ENCODE assay signal across 18 cellular contexts in the genomic region with DNA sequence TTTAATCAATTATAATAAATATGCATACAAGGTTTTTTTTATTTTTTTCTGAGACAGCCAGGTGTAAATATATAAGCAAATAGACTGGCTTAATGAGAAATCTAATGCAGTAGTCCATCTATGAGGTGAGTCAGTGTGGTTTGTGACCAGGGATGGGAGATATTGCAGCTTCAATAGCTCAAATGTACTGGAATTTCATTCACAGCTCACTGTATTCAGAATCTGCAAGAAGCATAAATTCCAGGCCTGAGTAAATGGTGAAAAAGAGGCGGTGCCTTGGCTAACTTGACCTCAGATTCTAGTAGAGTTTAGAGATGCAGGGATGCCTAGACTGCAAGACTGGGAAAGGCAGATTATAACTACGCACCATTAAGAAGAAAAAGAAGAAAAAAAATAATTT.
DNase-seq lines count a peak whose midpoint lies in the region; ATAC-seq lines count a peak whose summit lies in the region.
"Had no signal": no experiment of that assay in that cellular context is flagged by ENCODE, and none has a peak within 500 bp of the region (broad histone marks: within the 10 kb centered on the region; RNA-seq: fewer than 3 reads in every experiment).

No MANE protein-coding gene starts in this region.

- peaks cover 0 to 2% (median 0%) of the 10 kb centered on the region in 8 donors for H3K9me3 Mint-ChIP-seq in CD4-positive, alpha-beta memory T cell
- H3K9me3 Mint-ChIP-seq: T-helper 2 cell treated with Interferon-gamma antibody and Interleukin-4, amounts not matched to agents 5 μg/mL and 100 μg/mL, for 36 hours had no signal

- H3K27ac ChIP-seq in CD4-positive, alpha-beta memory T cell (ENCODE audit: low read depth, low read length) = no peak overlapping the region
- H3K27ac ChIP-seq: Peyer's patch, SK-N-MC had no signal

- ATAC-seq in GM21737 (IDR thresholded peaks at IDR 0.05; ENCODE audit: unreplicated experiment) = no peak
- ATAC-seq: HepG2 had no signal

- H3K36me3 Mint-ChIP-seq in CD4-positive, alpha-beta memory T cell = no peaks in the 10 kb centered on the region

- no peaks in the 10 kb centered on the region for H3K9me3 ChIP-seq in CD4-positive, alpha-beta memory T cell (ENCODE audit: control insufficient read depth in 1 of 2, low read length in 2 of 2)
- H3K9me3 ChIP-seq: Caco-2, Peyer's patch had no signal

- DNase-seq in NCI-H1417 (lab: John Stamatoyannopoulos, UW) = peak in 2 of 3 experiments; percentile 44 to 85
- no peak for DNase-seq in NCI-H1417 treated with DMSO at 0.1 percent for 48 hours (lab: John Stamatoyannopoulos, UW)
- DNase-seq in HT1080 (ENCODE audit: low read depth) = peak; percentile 9
- DNase-seq in NCI-H510A treated with DMSO at 0.1 percent for 48 hours (lab: John Stamatoyannopoulos, UW) = peak; percentile 66
- peak; percentile 13 for DNase-seq in astrocyte of the hippocampus (ENCODE audit: low read depth, low spot score)
- no peak for DNase-seq in inferior parietal cortex (ENCODE audit: extremely low spot score)
- DNase-seq in CD4-positive, alpha-beta memory T cell = no peak
- DNase-seq: Caco-2; KBM-7; MV-4-11; NCI-H524 treated with DMSO at 0.1 percent for 48 hours; NK-92 treated with Interleukin-12 subunit alpha and Interleukin-12 subunit beta, amount 100 ng/mL, for 24 hours; Peyer's patch had no signal

- CTCF ChIA-PET in CD4-positive, alpha-beta memory T cell (lab: Charles Lee; ENCODE audit: partially characterized antibody) = no interaction called here

- POLR2A ChIA-PET in CD4-positive, alpha-beta memory T cell (lab: Charles Lee; ENCODE audit: partially characterized antibody) = no interaction called here

- H3K4me1 Mint-ChIP-seq in CD4-positive, alpha-beta memory T cell = no peaks in the 10 kb centered on the region
- H3K4me1 Mint-ChIP-seq: B cell had no signal

- no peaks in the 10 kb centered on the region for H3K27me3 ChIP-seq in CD4-positive, alpha-beta memory T cell (ENCODE audit: insufficient read depth, low read length)
- H3K27me3 ChIP-seq: Peyer's patch had no signal

- no peaks in the 10 kb centered on the region for H3K4me1 ChIP-seq in CD4-positive, alpha-beta memory T cell (ENCODE audit: insufficient read depth, low read length)
- H3K4me1 ChIP-seq: Caco-2, Peyer's patch had no signal

- no peak overlapping the region for H3K4me3 ChIP-seq in CD4-positive, alpha-beta memory T cell (ENCODE audit: low read length in 2 of 2)
- H3K4me3 ChIP-seq: Peyer's patch, SK-N-MC had no signal

- H3K27me3 Mint-ChIP-seq in CD4-positive, alpha-beta memory T cell = peaks cover 0 to 3% of the 10 kb centered on the region in 2 donors
- H3K27me3 Mint-ChIP-seq: B cell had no signal

- no peak overlapping the region for H3K27ac Mint-ChIP-seq in CD4-positive, alpha-beta memory T cell
- H3K27ac Mint-ChIP-seq: B cell; T-helper 2 cell treated with Interferon-gamma antibody and Interleukin-4, amounts not matched to agents 5 μg/mL and 100 μg/mL, for 36 hours had no signal

- no peak overlapping the region for H3K4me3 Mint-ChIP-seq in CD4-positive, alpha-beta memory T cell
- H3K4me3 Mint-ChIP-seq: B cell; T-helper 2 cell treated with Interferon-gamma antibody and Interleukin-4, amounts not matched to agents 5 μg/mL and 100 μg/mL, for 36 hours had no signal

- no peaks in the 10 kb centered on the region for H3K36me3 ChIP-seq in CD4-positive, alpha-beta memory T cell (ENCODE audit: insufficient read depth, low read length)
- H3K36me3 ChIP-seq: Peyer's patch had no signal

- intact Hi-C loops in CD4-positive, alpha-beta memory T cell (cut with micrococcal nuclease) = no loop called here

Comparison
In these comparisons a context has a peak if more than half of its experiments do, and no peak if none do; other contexts are left out.
1. DNase-seq: peak in NCI-H1417 (2 of 3), HT1080 (single experiment), NCI-H510A treated with DMSO at 0.1 percent for 48 hours (single experiment) and astrocyte of the hippocampus (single experiment); none in NCI-H1417 treated with DMSO at 0.1 percent for 48 hours (single experiment), inferior parietal cortex (single experiment) and CD4-positive, alpha-beta memory T cell (0 of 5).